13 cellular contexts compared by ENCODE assay signal in genomic region chr22:40521046-40521445, GRCh38.
DNase-seq lines count a peak whose midpoint lies in the region; ATAC-seq and TF ChIP-seq lines count a peak whose summit lies in the region.
"Had no signal": no experiment of that assay in that cellular context is flagged by ENCODE, and none has a peak within 500 bp of the region (broad histone marks: within the 10 kb centered on the region; RNA-seq: fewer than 3 reads in every experiment).

No MANE protein-coding gene starts in this region.

- peaks cover 34% of the 10 kb centered on the region for H3K4me1 ChIP-seq in CD4-positive, alpha-beta memory T cell (ENCODE audit: insufficient read depth, low read length)

- intact Hi-C loops in CD4-positive, alpha-beta memory T cell (cut with micrococcal nuclease), result no loop called here

- H3K4me3 Mint-ChIP-seq in activated T-cell treated with anti-CD3 and anti-CD28 coated beads, Interleukin-2, amount 50 U/mL, for 72 hours, result no peak overlapping the region
- no peak overlapping the region for H3K4me3 Mint-ChIP-seq in activated T-cell treated with anti-CD3 and anti-CD28 coated beads, Interleukin-2, amount 50 U/mL, for 4 hours
- H3K4me3 Mint-ChIP-seq in CD4-positive, alpha-beta memory T cell, result no peak overlapping the region
- no peak overlapping the region for H3K4me3 Mint-ChIP-seq in activated T-helper 17 cell treated with anti-CD3 and anti-CD28 coated beads, Interleukin-2, amount 50 U/mL, for 72 hours
- H3K4me3 Mint-ChIP-seq in osteocyte (ENCODE audit: unreplicated experiment), result no peak overlapping the region
- H3K4me3 Mint-ChIP-seq: H9 had no signal

- peaks cover 0 to 5% of the 10 kb centered on the region in 2 donors for H3K36me3 Mint-ChIP-seq in activated T-cell treated with anti-CD3 and anti-CD28 coated beads, Interleukin-2, amount 50 U/mL, for 72 hours (ENCODE audit: insufficient read depth in 2 of 2)
- peaks cover 6% of the 10 kb centered on the region for H3K36me3 Mint-ChIP-seq in activated T-cell treated with anti-CD3 and anti-CD28 coated beads, Interleukin-2, amount 50 U/mL, for 4 hours (ENCODE audit: insufficient read depth)
- H3K36me3 Mint-ChIP-seq in CD4-positive, alpha-beta memory T cell, result peaks cover 0 to 11% of the 10 kb centered on the region in 2 donors
- peaks cover 17% of the 10 kb centered on the region for H3K36me3 Mint-ChIP-seq in activated T-helper 17 cell treated with anti-CD3 and anti-CD28 coated beads, Interleukin-2, amount 50 U/mL, for 72 hours (ENCODE audit: low read depth)
- H3K36me3 Mint-ChIP-seq in osteocyte (ENCODE audit: unreplicated experiment), result peaks cover 11% of the 10 kb centered on the region

- no peak overlapping the region for H3K27ac Mint-ChIP-seq in activated T-cell treated with anti-CD3 and anti-CD28 coated beads, Interleukin-2, amount 50 U/mL, for 72 hours
- peak overlapping the region in 4 of 7 donors; percentile 22 to 84 (median 72) for H3K27ac Mint-ChIP-seq in CD4-positive, alpha-beta memory T cell
- no peak overlapping the region for H3K27ac Mint-ChIP-seq in activated T-helper 17 cell treated with anti-CD3 and anti-CD28 coated beads, Interleukin-2, amount 50 U/mL, for 72 hours
- H3K27ac Mint-ChIP-seq in osteocyte (ENCODE audit: unreplicated experiment), result peak overlapping the region; percentile 34
- H3K27ac Mint-ChIP-seq: H9 had no signal

- no peaks in the 10 kb centered on the region for H3K9me3 Mint-ChIP-seq in activated T-cell treated with anti-CD3 and anti-CD28 coated beads, Interleukin-2, amount 50 U/mL, for 72 hours
- no peaks in the 10 kb centered on the region for H3K9me3 Mint-ChIP-seq in activated T-cell treated with anti-CD3 and anti-CD28 coated beads, Interleukin-2, amount 50 U/mL, for 4 hours
- H3K9me3 Mint-ChIP-seq in CD4-positive, alpha-beta memory T cell, result no peaks in the 10 kb centered on the region
- H3K9me3 Mint-ChIP-seq in activated T-helper 17 cell treated with anti-CD3 and anti-CD28 coated beads, Interleukin-2, amount 50 U/mL, for 72 hours, result no peaks in the 10 kb centered on the region
- peaks cover 6% of the 10 kb centered on the region for H3K9me3 Mint-ChIP-seq in osteocyte (ENCODE audit: unreplicated experiment)
- H3K9me3 Mint-ChIP-seq: CD4-positive, CD25-positive, alpha-beta regulatory T cell had no signal

- H3K27ac ChIP-seq in CD4-positive, alpha-beta memory T cell (ENCODE audit: low read depth, low read length), result no peak overlapping the region
- H3K27ac ChIP-seq: BLaER1 treated with 17β-estradiol and CSF1 and Interleukin-3, amounts not matched to agents 10 nM and 100 nM had no signal

- no peak for TF ChIP-seq CTCF in osteocyte (IDR thresholded peaks at IDR 0.05)
- no peak for TF ChIP-seq CTCF in GM20000 (IDR thresholded peaks at IDR 0.05; ENCODE audit: extremely low read depth, missing control alignments)

- H3K27me3 ChIP-seq in CD4-positive, alpha-beta memory T cell (ENCODE audit: insufficient read depth, low read length), result no peaks in the 10 kb centered on the region

- no peaks in the 10 kb centered on the region for H3K9me3 ChIP-seq in CD4-positive, alpha-beta memory T cell (ENCODE audit: control insufficient read depth in 1 of 2, low read length in 2 of 2)

- no peak overlapping the region for H3K4me3 ChIP-seq in CD4-positive, alpha-beta memory T cell (ENCODE audit: low read length in 2 of 2)
- H3K4me3 ChIP-seq: BLaER1 treated with 17β-estradiol and CSF1 and Interleukin-3, amounts not matched to agents 10 nM and 100 nM had no signal

- ATAC-seq in activated T-cell treated with anti-CD3 and anti-CD28 coated beads, Interleukin-2, amount 50 U/mL, for 72 hours (replicated peaks in 1 of 2), result peak; percentile 17 to 46
- ATAC-seq in activated T-cell treated with anti-CD3 and anti-CD28 coated beads, Interleukin-2, amount 50 U/mL, for 4 hours, result no peak
- ATAC-seq in activated T-helper 17 cell treated with anti-CD3 and anti-CD28 coated beads, Interleukin-2, amount 50 U/mL, for 72 hours (replicated peaks), result peak; percentile 27

- POLR2A ChIA-PET in CD4-positive, alpha-beta memory T cell (lab: Charles Lee; ENCODE audit: partially characterized antibody), result interaction anchor here (3.8 kb wide), 1 partner anchor 11 kb away, joined by 40 read pairs; no protein-coding TSS in a partner anchor

- no peaks in the 10 kb centered on the region for H3K27me3 Mint-ChIP-seq in activated T-cell treated with anti-CD3 and anti-CD28 coated beads, Interleukin-2, amount 50 U/mL, for 72 hours (ENCODE audit: low read depth)
- H3K27me3 Mint-ChIP-seq in activated T-cell treated with anti-CD3 and anti-CD28 coated beads, Interleukin-2, amount 50 U/mL, for 4 hours (ENCODE audit: low read depth), result no peaks in the 10 kb centered on the region
- H3K27me3 Mint-ChIP-seq in CD4-positive, alpha-beta memory T cell, result no peaks in the 10 kb centered on the region
- no peaks in the 10 kb centered on the region for H3K27me3 Mint-ChIP-seq in activated T-helper 17 cell treated with anti-CD3 and anti-CD28 coated beads, Interleukin-2, amount 50 U/mL, for 72 hours
- no peaks in the 10 kb centered on the region for H3K27me3 Mint-ChIP-seq in osteocyte (ENCODE audit: unreplicated experiment)
- H3K27me3 Mint-ChIP-seq: CD4-positive, CD25-positive, alpha-beta regulatory T cell had no signal

- H3K36me3 ChIP-seq in CD4-positive, alpha-beta memory T cell (ENCODE audit: insufficient read depth, low read length), result no peaks in the 10 kb centered on the region

- H3K4me1 Mint-ChIP-seq in activated T-cell treated with anti-CD3 and anti-CD28 coated beads, Interleukin-2, amount 50 U/mL, for 72 hours (ENCODE audit: low read depth), result peaks cover 45% of the 10 kb centered on the region
- peaks cover 31% of the 10 kb centered on the region for H3K4me1 Mint-ChIP-seq in activated T-cell treated with anti-CD3 and anti-CD28 coated beads, Interleukin-2, amount 50 U/mL, for 4 hours (ENCODE audit: low read depth)
- peaks cover 23 to 45% (median 33%) of the 10 kb centered on the region in 4 donors for H3K4me1 Mint-ChIP-seq in CD4-positive, alpha-beta memory T cell
- peaks cover 22% of the 10 kb centered on the region for H3K4me1 Mint-ChIP-seq in activated T-helper 17 cell treated with anti-CD3 and anti-CD28 coated beads, Interleukin-2, amount 50 U/mL, for 72 hours
- H3K4me1 Mint-ChIP-seq in osteocyte (ENCODE audit: unreplicated experiment), result peaks cover 26% of the 10 kb centered on the region

- CTCF ChIA-PET in CD4-positive, alpha-beta memory T cell (lab: Charles Lee; ENCODE audit: partially characterized antibody), result interaction anchor here (1.2 to 11.0 kb wide), 3 partner anchors 9 to 124 kb away, joined by 3 to 172 read pairs (median 3); no protein-coding TSS in a partner anchor

- no peak for DNase-seq in activated T-cell treated with anti-CD3 and anti-CD28 coated beads, Interleukin-2, amount 50 U/mL, for 72 hours
- DNase-seq in activated T-cell treated with anti-CD3 and anti-CD28 coated beads, Interleukin-2, amount 50 U/mL, for 4 hours, result no peak
- DNase-seq in CD4-positive, alpha-beta memory T cell, result no peak
- DNase-seq in osteocyte (ENCODE audit: extremely low spot score, unreplicated experiment), result no peak
- DNase-seq in foreskin melanocyte, result no peak
- DNase-seq in GM20000 (ENCODE audit: low spot score), result no peak
- DNase-seq: ACHN; CD4-positive, CD25-positive, alpha-beta regulatory T cell; DMS79; GOT3; H9 had no signal

Comparison
In these comparisons a context has a peak if more than half of its experiments do, and no peak if none do; other contexts are left out.
1. ATAC-seq: peak in activated T-cell treated with anti-CD3 and anti-CD28 coated beads, Interleukin-2, amount 50 U/mL, for 72 hours (2 of 2) and activated T-helper 17 cell treated with anti-CD3 and anti-CD28 coated beads, Interleukin-2, amount 50 U/mL, for 72 hours (single experiment); none in activated T-cell treated with anti-CD3 and anti-CD28 coated beads, Interleukin-2, amount 50 U/mL, for 4 hours (0 of 2).
2. H3K27ac Mint-ChIP-seq: peak in CD4-positive, alpha-beta memory T cell (4 of 7) and osteocyte (single experiment); none in activated T-cell treated with anti-CD3 and anti-CD28 coated beads, Interleukin-2, amount 50 U/mL, for 72 hours (single experiment) and activated T-helper 17 cell treated with anti-CD3 and anti-CD28 coated beads, Interleukin-2, amount 50 U/mL, for 72 hours (single experiment).